ENCODE assay signal across 22 cellular contexts in the genomic region with DNA sequence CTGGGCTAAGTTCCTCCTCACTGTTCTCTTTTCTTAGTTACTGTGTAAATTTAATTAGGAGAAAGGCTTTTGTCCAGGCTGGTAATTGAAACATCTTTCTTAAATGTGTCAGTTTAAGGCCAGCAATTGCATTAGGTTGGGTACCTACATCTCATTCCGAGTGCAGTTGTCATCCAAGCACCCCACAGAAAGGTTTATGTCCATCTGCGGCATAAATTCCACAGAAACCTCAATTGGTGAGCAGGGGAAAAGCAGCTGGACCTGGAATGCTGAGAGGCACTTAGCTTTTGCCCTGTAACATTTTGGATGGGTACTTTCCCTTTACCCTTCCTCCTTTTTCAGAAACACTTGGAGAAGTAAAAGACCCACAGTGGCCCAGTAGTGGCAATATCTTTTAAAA. TPM values are rescaled to one million over a fixed set of nuclear protein-coding genes. Genes with fewer than 3 reads are reported as not detected.
DNase-seq lines count a peak whose midpoint lies in the region; TF ChIP-seq lines count a peak whose summit lies in the region.
"Had no signal": no experiment of that assay in that cellular context is flagged by ENCODE, and none has a peak within 500 bp of the region (broad histone marks: within the 10 kb centered on the region; RNA-seq: fewer than 3 reads in every experiment).

No MANE protein-coding gene starts in this region.

- H3K27me3 ChIP-seq in DOHH2 (ENCODE audit: control insufficient read depth, low read length) (no peaks in the 10 kb centered on the region), SK-N-SH (ENCODE audit: insufficient read depth) (no peaks in the 10 kb centered on the region), hepatocyte (no peaks in the 10 kb centered on the region), smooth muscle cell (ENCODE audit: low read depth) (no peaks in the 10 kb centered on the region)
- H3K27me3 ChIP-seq: vagina had no signal

- H3K4me3 ChIP-seq in DOHH2 (ENCODE audit: low read length) (peak overlapping the region; percentile 9; the same call in 1 of the 2 replicates), SK-N-SH (ENCODE audit: low read depth in 2 of 2, low read length in 1 of 2) (no peak overlapping the region), hepatocyte (no peak overlapping the region), smooth muscle cell (no peak overlapping the region)
- H3K4me3 ChIP-seq: GM23248, vagina had no signal

- CTCF ChIA-PET in SK-N-SH (lab: Yijun Ruan, JAX): interaction anchor here (0.9 kb wide), 1 partner anchor 319 kb away, joined by 3 read pairs; no protein-coding TSS in a partner anchor

- H3K4me1 ChIP-seq in DOHH2 (ENCODE audit: control insufficient read depth, low read length): peaks cover 71% of the 10 kb centered on the region
- H3K4me1 ChIP-seq in SK-N-SH (ENCODE audit: control insufficient read depth in 1 of 2, insufficient read depth in 2 of 2, low read depth in 1 of 2, low read length in 1 of 2): peaks cover 11 to 12% of the 10 kb centered on the region in 2 experiments
- H3K4me1 ChIP-seq in hepatocyte (ENCODE audit: insufficient read depth): no peaks in the 10 kb centered on the region
- H3K4me1 ChIP-seq in smooth muscle cell (ENCODE audit: low read depth): peaks cover 6% of the 10 kb centered on the region
- H3K4me1 ChIP-seq: parathyroid adenoma had no signal

- no peak overlapping the region for H2AFZ ChIP-seq in SK-N-SH (ENCODE audit: low read depth)
- H2AFZ ChIP-seq in hepatocyte: no peak overlapping the region
- no peak overlapping the region for H2AFZ ChIP-seq in smooth muscle cell (ENCODE audit: low read depth)
- H2AFZ ChIP-seq: GM23248, parathyroid adenoma had no signal

- H3K27ac ChIP-seq in DOHH2 (ENCODE audit: low read depth, low read length): 0 out of 2 replicates have a peak overlapping the region, but pooled peaks have one; percentile 1
- no peak overlapping the region for H3K27ac ChIP-seq in SK-N-SH (ENCODE audit: low read depth in 2 of 2, low read length in 1 of 2)
- H3K27ac ChIP-seq in hepatocyte: peak overlapping the region; percentile 67
- H3K27ac ChIP-seq in smooth muscle cell (ENCODE audit: low read depth): peak overlapping the region; percentile 60
- H3K27ac ChIP-seq: GM23248, parathyroid adenoma, vagina had no signal

- H3K9ac ChIP-seq in SK-N-SH: no peak overlapping the region
- H3K9ac ChIP-seq in smooth muscle cell (ENCODE audit: low read depth): peak overlapping the region; percentile 4
- H3K9ac ChIP-seq: GM23248, parathyroid adenoma had no signal

- TF ChIP-seq RAD21 in SK-N-SH (IDR thresholded peaks at IDR 0.05; ENCODE audit: low read length): no peak

- TF ChIP-seq CTCF in DOHH2 (IDR thresholded peaks at IDR 0.05; ENCODE audit: low read depth, low read length, poor library complexity, severe bottlenecking) (no peak), SK-N-SH (IDR thresholded peaks at IDR 0.05) (no peak), hepatocyte (IDR thresholded peaks at IDR 0.05; ENCODE audit: poor library complexity) (no peak), smooth muscle cell (IDR thresholded peaks at IDR 0.05; ENCODE audit: borderline replicate concordance, insufficient read depth, poor library complexity, severe bottlenecking) (no peak)

- 0 out of 4 replicates have a peak, but pooled peaks of 1 of the 2 experiments have one; percentile 6 for TF ChIP-seq EP300 in SK-N-SH (IDR thresholded peaks at IDR 0.05; ENCODE audit: borderline replicate concordance in 1 of 2, low read depth in 1 of 2, low read length in 1 of 2)

- H3K9me2 ChIP-seq in DOHH2 (replicated peaks; ENCODE audit: control insufficient read depth, low read length): no peaks in the 10 kb centered on the region
- no peaks in the 10 kb centered on the region for H3K9me2 ChIP-seq in SK-N-SH
- H3K9me2 ChIP-seq in hepatocyte (replicated peaks; ENCODE audit: insufficient read depth): no peaks in the 10 kb centered on the region

- H3F3A ChIP-seq in DOHH2 (ENCODE audit: control insufficient read depth, insufficient read depth) (peaks cover 27% of the 10 kb centered on the region), SK-N-SH (replicated peaks; ENCODE audit: insufficient read depth) (peaks cover 11% of the 10 kb centered on the region), smooth muscle cell (ENCODE audit: low read depth) (peaks cover 15% of the 10 kb centered on the region)

- POLR2A ChIA-PET in SK-N-SH (lab: Yijun Ruan, JAX): no interaction called here

- H4K20me1 ChIP-seq in DOHH2 (ENCODE audit: control insufficient read depth, insufficient read depth, low read depth, low read length) (no peaks in the 10 kb centered on the region), SK-N-SH (ENCODE audit: insufficient read depth) (no peaks in the 10 kb centered on the region), hepatocyte (ENCODE audit: insufficient read depth, poor library complexity, severe bottlenecking) (no peaks in the 10 kb centered on the region), smooth muscle cell (ENCODE audit: low read depth) (no peaks in the 10 kb centered on the region)

- WGBS in SK-N-SH (ENCODE audit: low lambda C conversion rate): 83% methylated on average over 2 of the region's 2 CpGs
- WGBS in hepatocyte (ENCODE audit: low lambda C conversion rate, missing lambda C conversion rate): 67% methylated on average over 2 of the region's 2 CpGs
- WGBS in smooth muscle cell (ENCODE audit: low lambda C conversion rate): 63% methylated on average over 2 of the region's 2 CpGs

- H3K4me2 ChIP-seq in DOHH2 (ENCODE audit: low read length) (peak overlapping the region; percentile 34), SK-N-SH (no peak overlapping the region), hepatocyte (no peak overlapping the region), smooth muscle cell (no peak overlapping the region)

- H3K9me3 ChIP-seq in DOHH2 (ENCODE audit: control insufficient read depth, insufficient read depth, low read length) (no peaks in the 10 kb centered on the region), SK-N-SH (no peaks in the 10 kb centered on the region), hepatocyte (ENCODE audit: low read depth) (no peaks in the 10 kb centered on the region), smooth muscle cell (replicated peaks; ENCODE audit: low read depth) (no peaks in the 10 kb centered on the region)
- H3K9me3 ChIP-seq: vagina had no signal

- no peaks in the 10 kb centered on the region; the same call in 1 of the 2 replicates for H3K36me3 ChIP-seq in DOHH2 (ENCODE audit: control insufficient read depth, low read length)
- H3K36me3 ChIP-seq in SK-N-SH (replicated peaks in 1 of 2; ENCODE audit: control insufficient read depth in 1 of 2, insufficient read depth in 2 of 2, low read length in 1 of 2): no peaks in the 10 kb centered on the region
- H3K36me3 ChIP-seq in hepatocyte (replicated peaks; ENCODE audit: insufficient read depth, low read depth): no peaks in the 10 kb centered on the region
- no peaks in the 10 kb centered on the region for H3K36me3 ChIP-seq in smooth muscle cell (ENCODE audit: low read depth)
- H3K36me3 ChIP-seq: vagina had no signal

- H3K79me2 ChIP-seq in DOHH2 (ENCODE audit: control insufficient read depth, low read length): no peaks in the 10 kb centered on the region
- H3K79me2 ChIP-seq in SK-N-SH (ENCODE audit: insufficient read depth): no peaks in the 10 kb centered on the region
- H3K79me2 ChIP-seq in hepatocyte: no peaks in the 10 kb centered on the region
- H3K79me2 ChIP-seq in smooth muscle cell (ENCODE audit: low read depth): no peaks in the 10 kb centered on the region
- H3K79me2 ChIP-seq: parathyroid adenoma had no signal

- DNase-seq in SK-N-SH (no peak), hepatocyte (ENCODE audit: low spot score) (no peak), smooth muscle cell (lab: John Stamatoyannopoulos, UW; ENCODE audit: unreplicated experiment) (no peak), SHP77 treated with DMSO at 0.1 percent for 48 hours (lab: John Stamatoyannopoulos, UW) (no peak), NCI-H2107 treated with DMSO at 0.1 percent for 48 hours (lab: John Stamatoyannopoulos, UW; ENCODE audit: unreplicated experiment) (no peak)
- DNase-seq in stimulated activated naive CD4-positive, alpha-beta T cell treated with Interleukin-2 at 50 U/mL for 16 hours (lab: John Stamatoyannopoulos, UW): no peak
- DNase-seq in NK-92 treated with Interleukin-12 subunit alpha and Interleukin-12 subunit beta, amount 100 ng/mL, for 24 hours (lab: John Stamatoyannopoulos, UW): no peak
- DNase-seq: activated CD4-positive, alpha-beta memory T cell treated with anti-CD3 and anti-CD28 coated beads, Interleukin-2, amount 10 ng/mL, durations not matched to agents 7 days and 5 days; activated effector memory CD4-positive, alpha-beta T cell treated with anti-CD3 and anti-CD28 coated beads, Interleukin-2, amount 50 U/mL, for 16 hours; activated naive CD8-positive, alpha-beta T cell treated with anti-CD3 and anti-CD28 coated beads, Interleukin-2, amount 50 U/mL, for 24 hours; activated T-cell treated with anti-CD3 and anti-CD28 coated beads for 4 hours; CD8-positive, alpha-beta memory T cell; cortex of kidney; DMS53; naive B cell; NCI-H1105 treated with DMSO at 0.1 percent for 48 hours; NCI-H510A had no signal

TF ChIP-seq in SK-N-SH, 30 proteins besides CTCF, POLR2A, EP300 and RAD21:
- TF ChIP-seq CHD2 (IDR thresholded peaks at IDR 0.05; ENCODE audit: low read length, partially characterized antibody): no peak
- TF ChIP-seq FOXJ3 (CRISPR knock-in tag; IDR thresholded peaks at IDR 0.05): no peak
- TF ChIP-seq EZH2phosphoT487 (IDR thresholded peaks at IDR 0.05; ENCODE audit: borderline replicate concordance, low read depth): no peak
- TF ChIP-seq, protein P1, sequence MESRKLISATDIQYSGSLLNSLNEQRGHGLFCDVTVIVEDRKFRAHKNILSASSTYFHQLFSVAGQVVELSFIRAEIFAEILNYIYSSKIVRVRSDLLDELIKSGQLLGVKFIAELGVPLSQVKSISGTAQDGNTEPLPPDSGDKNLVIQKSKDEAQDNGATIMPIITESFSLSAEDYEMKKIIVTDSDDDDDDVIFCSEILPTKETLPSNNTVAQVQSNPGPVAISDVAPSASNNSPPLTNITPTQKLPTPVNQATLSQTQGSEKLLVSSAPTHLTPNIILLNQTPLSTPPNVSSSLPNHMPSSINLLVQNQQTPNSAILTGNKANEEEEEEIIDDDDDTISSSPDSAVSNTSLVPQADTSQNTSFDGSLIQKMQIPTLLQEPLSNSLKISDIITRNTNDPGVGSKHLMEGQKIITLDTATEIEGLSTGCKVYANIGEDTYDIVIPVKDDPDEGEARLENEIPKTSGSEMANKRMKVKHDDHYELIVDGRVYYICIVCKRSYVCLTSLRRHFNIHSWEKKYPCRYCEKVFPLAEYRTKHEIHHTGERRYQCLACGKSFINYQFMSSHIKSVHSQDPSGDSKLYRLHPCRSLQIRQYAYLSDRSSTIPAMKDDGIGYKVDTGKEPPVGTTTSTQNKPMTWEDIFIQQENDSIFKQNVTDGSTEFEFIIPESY (IDR thresholded peaks at IDR 0.05; ENCODE audit: borderline replicate concordance, low read depth): no peak
- TF ChIP-seq TCF12 (IDR thresholded peaks at IDR 0.05): 0 out of 2 replicates have a peak, but pooled peaks have one; percentile 28

RNA-seq across cellular contexts. Expression of gene CAMK1D, which starts 11.4 kb away (rescaled TPM):
- 4.1 TPM in 2 replicates for polyA plus RNA-seq in SK-N-SH (2012; rRNA removed)
- polyA plus RNA-seq in SK-N-SH (2012; cell fraction: cytosol; rRNA removed): 3.8 and 4.6 TPM in 2 replicates
- polyA plus RNA-seq in SK-N-SH (2012; cell fraction: nucleus; rRNA removed): 5.2 and 6.1 TPM in 2 replicates
- total RNA-seq in hepatocyte: 1.8 and 3.5 TPM in 2 replicates
- polyA plus RNA-seq in hepatocyte: 3.6 and 6.0 TPM in 2 replicates
- total RNA-seq in smooth muscle cell: 1.6 and 1.9 TPM in 2 replicates
- 2.3 and 3.7 TPM in 2 replicates for polyA plus RNA-seq in smooth muscle cell
- total RNA-seq: HepG2 had no signal

Comparison
In these comparisons a context has a peak if more than half of its experiments do, and no peak if none do; other contexts are left out.
1. H3K27ac ChIP-seq: peak in DOHH2 (single experiment), hepatocyte (single experiment) and smooth muscle cell (single experiment); none in SK-N-SH (0 of 2).